Comparison of ENCODE assay signal across 9 cellular contexts in the genomic region with DNA sequence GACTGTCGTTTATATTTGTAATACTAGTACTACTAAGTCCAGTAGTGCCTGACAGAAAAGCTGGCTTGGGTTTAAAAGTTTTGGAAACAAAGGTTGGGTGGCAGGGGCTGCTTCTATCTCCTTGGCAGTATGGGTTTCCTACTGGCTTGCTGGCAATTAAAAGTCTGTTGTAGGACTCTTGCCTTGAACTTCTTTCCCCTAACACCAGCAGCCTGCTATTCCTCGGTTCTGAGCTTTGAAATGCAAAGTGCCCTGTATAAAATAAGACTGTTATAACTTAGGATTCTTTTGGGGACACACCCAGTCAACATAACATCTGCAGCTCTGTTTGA. TPM values are rescaled to one million over a fixed set of nuclear protein-coding genes. Genes with fewer than 3 reads are reported as not detected.
DNase-seq lines count a peak whose midpoint lies in the region; ATAC-seq and TF ChIP-seq lines count a peak whose summit lies in the region.
"Had no signal": no experiment of that assay in that cellular context is flagged by ENCODE, and none has a peak within 500 bp of the region (broad histone marks: within the 10 kb centered on the region; RNA-seq: fewer than 3 reads in every experiment).

No MANE protein-coding gene starts in this region.

- peak overlapping the region; percentile 89 for H3K4me2 ChIP-seq in Karpas-422 (ENCODE audit: low read depth, low read length, poor library complexity, severe bottlenecking)

- CTCF ChIA-PET in BJ (lab: Yijun Ruan, JAX): interaction anchor here (1.0 to 3.2 kb wide), 3 partner anchors 10 to 179 kb away, joined by 3 to 26 read pairs (median 5); no protein-coding TSS in a partner anchor

- DNase-seq in BJ (ENCODE audit: low read depth): no peak
- DNase-seq in Karpas-422: peak; percentile 55
- DNase-seq in choroid plexus epithelial cell (ENCODE audit: low read depth): no peak
- peak in 2 of 10 donors; percentile 7 to 9 for DNase-seq in naive thymus-derived CD8-positive, alpha-beta T cell
- no peak for DNase-seq in stimulated activated CD8-positive, alpha-beta memory T cell treated with anti-CD3 and anti-CD28 coated beads, Interleukin-4, amount 100 ng/mL, for 48 hours
- DNase-seq in GM20000 (ENCODE audit: low spot score): no peak

- peaks cover 2% of the 10 kb centered on the region; the same call in 1 of the 2 replicates for H4K20me1 ChIP-seq in Karpas-422 (ENCODE audit: insufficient read depth, low read depth, low read length)

- POLR2A ChIA-PET in BJ (lab: Charles Lee): interaction anchor here (0.6 to 0.8 kb wide), 2 partner anchors 102 to 256 kb away, joined by 3 read pairs; no protein-coding TSS in a partner anchor
- POLR2A ChIA-PET in naive thymus-derived CD8-positive, alpha-beta T cell (lab: Charles Lee): interaction anchor here (0.6 to 0.8 kb wide), 2 partner anchors 34 to 393 kb away, joined by 3 read pairs; no protein-coding TSS in a partner anchor

- peaks cover 0 to 3% (median 2%) of the 10 kb centered on the region in 3 donors for H3K36me3 Mint-ChIP-seq in naive thymus-derived CD8-positive, alpha-beta T cell

- H3K4me1 ChIP-seq in Karpas-422 (ENCODE audit: low read length): peaks cover 28% of the 10 kb centered on the region

- no peaks in the 10 kb centered on the region for H3K9me2 ChIP-seq in Karpas-422 (replicated peaks; ENCODE audit: insufficient read depth, low read length)

- H3K9ac ChIP-seq in Karpas-422 (ENCODE audit: low read length): peak overlapping the region; percentile 88

- peak overlapping the region; percentile 74 for H3K27ac ChIP-seq in Karpas-422 (ENCODE audit: low read length)

- H3K4me3 ChIP-seq in BJ (ENCODE audit: low read depth, low read length): peak overlapping the region; percentile 51
- H3K4me3 ChIP-seq in Karpas-422 (ENCODE audit: low read length): peak overlapping the region; percentile 80
- H3K4me3 ChIP-seq in choroid plexus epithelial cell (ENCODE audit: low read depth, low read length): peak overlapping the region; percentile 77

- H3K79me2 ChIP-seq in Karpas-422 (ENCODE audit: low read length): peaks cover 58% of the 10 kb centered on the region

- no peaks in the 10 kb centered on the region for H3K27me3 ChIP-seq in BJ (ENCODE audit: control insufficient read depth, insufficient read depth, low read length)
- no peaks in the 10 kb centered on the region for H3K27me3 ChIP-seq in Karpas-422 (ENCODE audit: low read length)

- no peak overlapping the region for H2AFZ ChIP-seq in Karpas-422 (ENCODE audit: low read length)

- H3K36me3 ChIP-seq in BJ (ENCODE audit: control insufficient read depth, insufficient read depth, low read length) (no peaks in the 10 kb centered on the region), Karpas-422 (ENCODE audit: insufficient read depth, low read length) (peaks cover 15% of the 10 kb centered on the region)

- no peaks in the 10 kb centered on the region for H3K9me3 Mint-ChIP-seq in naive thymus-derived CD8-positive, alpha-beta T cell

- TF ChIP-seq CTCF in BJ (IDR thresholded peaks at IDR 0.05; ENCODE audit: insufficient read depth, low read depth, low read length) (no peak), choroid plexus epithelial cell (conservative IDR thresholded peaks at IDR 0.05; ENCODE audit: low read depth, low read length) (no peak), GM20000 (IDR thresholded peaks at IDR 0.05; ENCODE audit: extremely low read depth, missing control alignments) (no peak)

- ATAC-seq in naive thymus-derived CD8-positive, alpha-beta T cell: no peak
- ATAC-seq in GM21447 (IDR thresholded peaks at IDR 0.05; ENCODE audit: unreplicated experiment) (no peak), GM18868 (IDR thresholded peaks at IDR 0.05; ENCODE audit: unreplicated experiment) (no peak)

- peaks cover 23 to 59% (median 49%) of the 10 kb centered on the region in 4 donors for H3K4me1 Mint-ChIP-seq in naive thymus-derived CD8-positive, alpha-beta T cell

- peak overlapping the region; percentile 79 to 98 (median 90) for H3K4me3 Mint-ChIP-seq in naive thymus-derived CD8-positive, alpha-beta T cell

- H3K27ac Mint-ChIP-seq in naive thymus-derived CD8-positive, alpha-beta T cell: peak overlapping the region; percentile 66 to 96 (median 88)

- no peaks in the 10 kb centered on the region for H3K9me3 ChIP-seq in Karpas-422 (ENCODE audit: low read length)

- H3K27me3 Mint-ChIP-seq in naive thymus-derived CD8-positive, alpha-beta T cell: no peaks in the 10 kb centered on the region

RNA-seq across cellular contexts. Expression of a gene that starts 1.3 kb away (rescaled TPM):
- polyA plus RNA-seq in BJ (2011; rRNA removed): 4.5 and 7.9 TPM in 2 replicates
- polyA minus RNA-seq in BJ (2011; rRNA and poly(A)+ RNA removed): 16.8 and 18.3 TPM in 2 replicates
- total RNA-seq in Karpas-422 (2014; rRNA removed; shearing (Covaris generic); ENCODE audit: low replicate concordance): 18.8 and 47.0 TPM in 2 replicates
- total RNA-seq in naive thymus-derived CD8-positive, alpha-beta T cell: 10 to 100 TPM; 22.7 to 24.2 TPM
- 1 to 10 TPM in 2 of 3 donors, under 1 TPM in 1; 0.51 to 2.2 (median 1.4) TPM for polyA plus RNA-seq in naive thymus-derived CD8-positive, alpha-beta T cell

RNA-seq across cellular contexts. Expression of a gene that starts 18.7 kb away (rescaled TPM):
- polyA plus RNA-seq in BJ (2011; rRNA removed): 0.09 TPM in 1 of 2 replicates, not detected in the other
- not detected in 2 replicates for polyA minus RNA-seq in BJ (2011; rRNA and poly(A)+ RNA removed)
- total RNA-seq in Karpas-422 (2014; rRNA removed; shearing (Covaris generic); ENCODE audit: low replicate concordance): not detected in 2 replicates
- total RNA-seq in naive thymus-derived CD8-positive, alpha-beta T cell: not detected
- not detected for polyA plus RNA-seq in naive thymus-derived CD8-positive, alpha-beta T cell
- total RNA-seq: activated CD8-positive, alpha-beta memory T cell treated with anti-CD3 and anti-CD28 coated beads for 36 hours had no signal
